In the genomic region with DNA sequence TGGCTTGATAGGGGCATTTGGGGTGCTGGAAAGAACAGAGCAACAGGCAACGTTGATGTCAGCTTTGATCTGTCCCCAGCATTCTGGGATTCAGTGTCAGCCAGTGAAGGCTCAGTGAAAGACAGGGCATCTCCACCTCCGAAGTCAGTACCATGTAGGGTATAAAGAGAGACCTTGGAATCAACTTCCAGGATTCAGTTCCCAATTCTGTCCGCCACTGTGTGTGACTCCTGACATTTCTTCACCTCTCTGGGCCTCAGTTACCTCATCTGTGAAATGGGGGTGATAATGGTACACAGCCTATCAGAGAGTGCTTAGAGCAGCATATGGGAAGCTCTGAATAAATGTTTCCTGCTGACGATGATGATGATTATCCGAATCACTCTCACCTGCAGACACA, we compare ENCODE assay signal across 13 cellular contexts. TPM values are rescaled to one million over a fixed set of nuclear protein-coding genes. Genes with fewer than 3 reads are reported as not detected.
A peak's percentile ranks its signal among the peaks of the same experiment; 100 is the strongest.
DNase-seq lines count a peak whose midpoint lies in the region; ATAC-seq, FAIRE-seq and TF ChIP-seq lines count a peak whose summit lies in the region.
"Had no signal": no experiment of that assay in that cellular context is flagged by ENCODE, and none has a peak within 500 bp of the region (broad histone marks: within the 10 kb centered on the region; RNA-seq: fewer than 3 reads in every experiment).

No MANE protein-coding gene starts in this region.

- H3K9me3 ChIP-seq in HEK293 (ENCODE audit: control insufficient read depth, insufficient read depth, low read depth, low read length) (no peaks in the 10 kb centered on the region), stomach smooth muscle (ENCODE audit: control insufficient read depth in 2 of 2, low read length in 2 of 2) (no peaks in the 10 kb centered on the region), OCI-LY7 (ENCODE audit: low read length) (no peaks in the 10 kb centered on the region)

- H3K4me1 ChIP-seq in HEK293 (ENCODE audit: control insufficient read depth, insufficient read depth, low read length): 0 out of 2 replicates have a peak, but pooled peaks cover 2% of the 10 kb centered on the region
- peaks cover 48% of the 10 kb centered on the region for H3K4me1 ChIP-seq in stomach smooth muscle (ENCODE audit: control insufficient read depth, insufficient read depth, low read length)
- no peaks in the 10 kb centered on the region for H3K4me1 ChIP-seq in OCI-LY7 (ENCODE audit: insufficient read depth, low read length, poor library complexity, severe bottlenecking)

- H3K27ac Mint-ChIP-seq in mesothelial cell of epicardium: peak overlapping the region; percentile 96
- H3K27ac Mint-ChIP-seq: activated CD8-positive, alpha-beta memory T cell treated with anti-CD3 and anti-CD28 coated beads, Interleukin-2, amount 10 ng/mL, durations not matched to agents 7 days and 5 days; activated naive CD8-positive, alpha-beta T cell treated with anti-CD3 and anti-CD28 coated beads for 36 hours had no signal

- POLR2A ChIA-PET in HEK293 (lab: Yijun Ruan, JAX) (no interaction called here), OCI-LY7 (lab: Charles Lee) (interaction anchor here (0.8 kb wide), 1 partner anchor 56 kb away, joined by 3 read pairs; no protein-coding TSS in a partner anchor)

- H3K9me2 ChIP-seq in OCI-LY7 (ENCODE audit: insufficient read depth, low read length): no peaks in the 10 kb centered on the region

- no peak overlapping the region for H3K4me3 Mint-ChIP-seq in mesothelial cell of epicardium
- H3K4me3 Mint-ChIP-seq: activated CD8-positive, alpha-beta memory T cell treated with anti-CD3 and anti-CD28 coated beads, Interleukin-2, amount 10 ng/mL, durations not matched to agents 7 days and 5 days; activated naive CD8-positive, alpha-beta T cell treated with anti-CD3 and anti-CD28 coated beads for 36 hours had no signal

- DNase-seq in bronchial epithelial cell (ENCODE audit: low read depth) (no peak), mesothelial cell of epicardium (ENCODE audit: low spot score in 2 of 2, unreplicated experiment in 2 of 2) (no peak), caudate nucleus (lab: John Stamatoyannopoulos, UW) (no peak), hypothalamus (lab: John Stamatoyannopoulos, UW) (no peak), OCI-LY7 (ENCODE audit: low spot score) (no peak)
- DNase-seq: activated CD8-positive, alpha-beta memory T cell treated with anti-CD3 and anti-CD28 coated beads, Interleukin-2, amount 10 ng/mL, durations not matched to agents 7 days and 5 days; activated naive CD8-positive, alpha-beta T cell treated with anti-CD3 and anti-CD28 coated beads for 36 hours; NCI-H1694 treated with DMSO at 0.1 percent for 48 hours; SHP77 had no signal

- intact Hi-C loops in OCI-LY7 (cut with micrococcal nuclease; ENCODE audit: unreplicated experiment): no loop called here

- H3K9me3 Mint-ChIP-seq in mesothelial cell of epicardium: no peaks in the 10 kb centered on the region
- H3K9me3 Mint-ChIP-seq: activated naive CD8-positive, alpha-beta T cell treated with anti-CD3 and anti-CD28 coated beads for 36 hours had no signal

- no peaks in the 10 kb centered on the region for H3K27me3 Mint-ChIP-seq in mesothelial cell of epicardium (ENCODE audit: low read depth)
- H3K27me3 Mint-ChIP-seq: activated CD8-positive, alpha-beta memory T cell treated with anti-CD3 and anti-CD28 coated beads, Interleukin-2, amount 10 ng/mL, durations not matched to agents 7 days and 5 days; activated naive CD8-positive, alpha-beta T cell treated with anti-CD3 and anti-CD28 coated beads for 36 hours had no signal

- H3K27me3 ChIP-seq in bronchial epithelial cell (ENCODE audit: control insufficient read depth, insufficient read depth, low read length) (no peaks in the 10 kb centered on the region), stomach smooth muscle (ENCODE audit: control insufficient read depth in 1 of 2, insufficient read depth in 2 of 2, low read length in 2 of 2) (no peaks in the 10 kb centered on the region)
- H3K27me3 ChIP-seq: BLaER1 treated with 17β-estradiol and CSF1 and Interleukin-3, amounts not matched to agents 10 nM and 100 nM had no signal

- peak overlapping the region; percentile 61; the same call in 1 of the 2 replicates for H3K27ac ChIP-seq in HEK293 (ENCODE audit: extremely low read depth, low read depth, low read length)
- peak overlapping the region; percentile 100 for H3K27ac ChIP-seq in stomach smooth muscle (ENCODE audit: low read length)
- no peak overlapping the region for H3K27ac ChIP-seq in caudate nucleus (ENCODE audit: low read depth, low read length)
- no peak overlapping the region for H3K27ac ChIP-seq in OCI-LY7 (ENCODE audit: low read depth, low read length, poor library complexity, severe bottlenecking)

- H3K9ac ChIP-seq in stomach smooth muscle (ENCODE audit: low read length in 2 of 2): peak overlapping the region; percentile 64 to 73

- CTCF ChIA-PET in HEK293 (lab: Yijun Ruan, JAX) (no interaction called here), OCI-LY7 (lab: Charles Lee; ENCODE audit: unreplicated experiment) (no interaction called here)

- H3K36me3 Mint-ChIP-seq in mesothelial cell of epicardium: no peaks in the 10 kb centered on the region
- H3K36me3 Mint-ChIP-seq: activated CD8-positive, alpha-beta memory T cell treated with anti-CD3 and anti-CD28 coated beads, Interleukin-2, amount 10 ng/mL, durations not matched to agents 7 days and 5 days; activated naive CD8-positive, alpha-beta T cell treated with anti-CD3 and anti-CD28 coated beads for 36 hours had no signal

- no peaks in the 10 kb centered on the region for H3K79me2 ChIP-seq in OCI-LY7 (ENCODE audit: insufficient read depth, low read depth, low read length)

- H3K36me3 ChIP-seq in HEK293 (ENCODE audit: control insufficient read depth in 2 of 2, insufficient read depth in 1 of 2, low read length in 2 of 2) (no peaks in the 10 kb centered on the region), bronchial epithelial cell (ENCODE audit: control insufficient read depth, insufficient read depth, low read length) (no peaks in the 10 kb centered on the region), stomach smooth muscle (ENCODE audit: control insufficient read depth in 2 of 2, insufficient read depth in 2 of 2, low read length in 2 of 2) (no peaks in the 10 kb centered on the region), OCI-LY7 (ENCODE audit: insufficient read depth, low read length) (no peaks in the 10 kb centered on the region)
- H3K36me3 ChIP-seq: BLaER1 treated with 17β-estradiol and CSF1 and Interleukin-3, amounts not matched to agents 10 nM and 100 nM had no signal

- peaks cover 43% of the 10 kb centered on the region for H3K4me1 Mint-ChIP-seq in mesothelial cell of epicardium

- no peak for ATAC-seq in GM18867 (IDR thresholded peaks at IDR 0.05; ENCODE audit: unreplicated experiment)
- ATAC-seq: activated CD8-positive, alpha-beta memory T cell treated with anti-CD3 and anti-CD28 coated beads, Interleukin-2, amount 10 ng/mL, durations not matched to agents 7 days and 5 days had no signal

- TF ChIP-seq CTCF in HEK293 (tag by site-specific recombination; IDR thresholded peaks at IDR 0.05) (no peak), bronchial epithelial cell (IDR thresholded peaks at IDR 0.05; ENCODE audit: insufficient read depth, low read length, severe bottlenecking) (no peak), mesothelial cell of epicardium (IDR thresholded peaks at IDR 0.05; ENCODE audit: unreplicated experiment) (no peak), OCI-LY7 (conservative IDR thresholded peaks at IDR 0.05; ENCODE audit: low read length) (no peak)

- no TSS peak for BruUV-seq in OCI-LY7 (replicated peaks; lab: Mats Ljungman, UMichigan)

- H3K4me3 ChIP-seq in HEK293 (ENCODE audit: low read depth, low read length): no peak overlapping the region
- no peak overlapping the region for H3K4me3 ChIP-seq in bronchial epithelial cell (ENCODE audit: low read depth, low read length)
- H3K4me3 ChIP-seq in stomach smooth muscle (ENCODE audit: low read length in 2 of 2): peak overlapping the region in 1 of 2 donors; percentile 22
- H3K4me3 ChIP-seq in OCI-LY7 (ENCODE audit: low read depth, low read length, poor library complexity, severe bottlenecking): no peak overlapping the region
- H3K4me3 ChIP-seq: BLaER1 treated with 17β-estradiol and CSF1 and Interleukin-3, amounts not matched to agents 10 nM and 100 nM had no signal

- no peak overlapping the region for H2AFZ ChIP-seq in OCI-LY7 (ENCODE audit: low read length)

- no peak overlapping the region for H3K4me2 ChIP-seq in OCI-LY7 (ENCODE audit: low read length)

- peak; percentile 18 for FAIRE-seq in bronchial epithelial cell (lab: Jason Lieb, UNC)

- H4K20me1 ChIP-seq in OCI-LY7 (ENCODE audit: insufficient read depth, low read length): no peaks in the 10 kb centered on the region
- H4K20me1 ChIP-seq: BLaER1 treated with 17β-estradiol and CSF1 and Interleukin-3, amounts not matched to agents 10 nM and 100 nM had no signal

TF ChIP-seq in HEK293, 187 proteins besides CTCF, POLR2A, EP300 and RAD21:
- TF ChIP-seq ZNF629 (tag by site-specific recombination; IDR thresholded peaks at IDR 0.05): 0 out of 2 replicates have a peak, but pooled peaks have one; percentile 6
- no peak for TF ChIP-seq ZNF10 (tag by site-specific recombination; IDR thresholded peaks at IDR 0.05)
- peak; percentile 71 for TF ChIP-seq SCRT2 (tag by site-specific recombination; IDR thresholded peaks at IDR 0.05)
- TF ChIP-seq ZNF747 (tag by site-specific recombination; IDR thresholded peaks at IDR 0.05): no peak
- TF ChIP-seq, protein P1, sequence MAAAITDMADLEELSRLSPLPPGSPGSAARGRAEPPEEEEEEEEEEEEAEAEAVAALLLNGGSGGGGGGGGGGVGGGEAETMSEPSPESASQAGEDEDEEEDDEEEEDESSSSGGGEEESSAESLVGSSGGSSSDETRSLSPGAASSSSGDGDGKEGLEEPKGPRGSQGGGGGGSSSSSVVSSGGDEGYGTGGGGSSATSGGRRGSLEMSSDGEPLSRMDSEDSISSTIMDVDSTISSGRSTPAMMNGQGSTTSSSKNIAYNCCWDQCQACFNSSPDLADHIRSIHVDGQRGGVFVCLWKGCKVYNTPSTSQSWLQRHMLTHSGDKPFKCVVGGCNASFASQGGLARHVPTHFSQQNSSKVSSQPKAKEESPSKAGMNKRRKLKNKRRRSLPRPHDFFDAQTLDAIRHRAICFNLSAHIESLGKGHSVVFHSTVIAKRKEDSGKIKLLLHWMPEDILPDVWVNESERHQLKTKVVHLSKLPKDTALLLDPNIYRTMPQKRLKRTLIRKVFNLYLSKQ (tag by site-specific recombination; IDR thresholded peaks at IDR 0.05; ENCODE audit: borderline replicate concordance): no peak
- TF ChIP-seq ZNF366 (tag by site-specific recombination; conservative IDR thresholded peaks at IDR 0.05): 0 out of 2 replicates have a peak, but pooled peaks have one; percentile 5

RNA-seq across cellular contexts. Expression of a gene that starts 55.6 kb away (rescaled TPM):
- total RNA-seq in bronchial epithelial cell (460 and 822 TPM in 2 replicates), mesothelial cell of epicardium (173 to 190 TPM (median 177 TPM) in 3 replicates), OCI-LY7 (2022) (39.1 and 39.7 TPM in 2 replicates)
- total RNA-seq in OCI-LY7 (2014; rRNA removed; shearing (Covaris generic)): 29.5 and 29.9 TPM in 2 replicates

Comparison
In these comparisons a context has a peak if more than half of its experiments do, and no peak if none do; other contexts are left out.
1. H3K27ac ChIP-seq: peak in HEK293 (single experiment) and stomach smooth muscle (single experiment); none in caudate nucleus (single experiment) and OCI-LY7 (single experiment).